In the genomic region with DNA sequence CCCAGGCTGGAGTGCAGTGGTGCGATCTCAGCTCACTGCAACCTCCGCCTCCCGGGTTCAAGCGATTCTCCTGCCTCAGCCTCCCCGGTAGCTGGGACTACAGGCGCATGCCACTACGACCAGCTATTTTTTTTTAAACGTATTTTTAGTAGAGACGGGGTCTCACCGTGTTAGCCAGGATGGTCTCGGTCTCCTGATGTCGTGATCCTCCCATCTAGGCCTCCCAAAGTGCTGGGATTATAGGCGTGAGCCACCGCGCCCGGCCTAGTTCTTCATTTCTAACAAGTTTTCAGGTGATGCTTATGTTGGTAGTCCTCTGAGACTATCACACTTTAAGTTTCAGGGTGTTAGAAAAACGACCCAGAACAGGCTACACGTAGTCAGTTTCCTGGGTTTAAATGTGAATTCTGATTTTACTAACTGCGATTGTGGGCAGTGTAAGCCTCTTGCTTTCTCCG, we compare ENCODE assay signal across 9 cellular contexts. TPM values are rescaled to one million over a fixed set of nuclear protein-coding genes. Genes with fewer than 3 reads are reported as not detected.
A peak's percentile ranks its signal among the peaks of the same experiment; 100 is the strongest.
DNase-seq lines count a peak whose midpoint lies in the region; FAIRE-seq and TF ChIP-seq lines count a peak whose summit lies in the region.
"Not testable (repeated sequence)": the region's sequence is repeated elsewhere in the genome, so short reads cannot be mapped to it uniquely, and the experiment has no call there.
"Had no signal": no experiment of that assay in that cellular context is flagged by ENCODE, and none has a peak within 500 bp of the region (broad histone marks: within the 10 kb centered on the region; RNA-seq: fewer than 3 reads in every experiment).

No MANE protein-coding gene starts in this region.

- WGBS in H1 (ENCODE audit: extremely low coverage in 1 of 2, insufficient coverage in 1 of 2, insufficient read length in 1 of 2, insufficient replicate concordance in 2 of 2, low coverage in 1 of 2, low lambda C conversion rate in 2 of 2, missing lambda C conversion rate in 1 of 2), 2 experiments: 92% methylated on average over 20 of the region's 20 CpGs; no CpG with 5 or more reads in 1 of the 2 experiments

- not testable (repeated sequence) for H4K8ac ChIP-seq in H1 (ENCODE audit: extremely low read depth, insufficient read depth, low read length)

- not testable (repeated sequence) for H3K14ac ChIP-seq in H1 (ENCODE audit: insufficient read length)

- DNase-seq in BJ (ENCODE audit: low read depth); HFF-Myc (ENCODE audit: extremely low read depth, low read depth); SK-N-MC (ENCODE audit: low read depth, low spot score); activated naive CD8-positive, alpha-beta T cell treated with anti-CD3 and anti-CD28 coated beads for 36 hours; H1 (ENCODE audit: low read depth in 1 of 2, low spot score in 2 of 2): not testable (repeated sequence)

- H3K79me1 ChIP-seq in H1 (ENCODE audit: low read depth, low read length): not testable (repeated sequence)

- not testable (repeated sequence) for H3K23me2 ChIP-seq in H1 (ENCODE audit: low read depth, low read length)

- TF ChIP-seq EP300 in H1 (IDR thresholded peaks at IDR 0.05; ENCODE audit: borderline replicate concordance in 1 of 2, low read depth in 2 of 2, low read length in 2 of 2); neural cell (conservative IDR thresholded peaks at IDR 0.05; ENCODE audit: poor library complexity, severe bottlenecking): not testable (repeated sequence)

- H2BK5ac ChIP-seq in H1 (ENCODE audit: low read depth, low read length): not testable (repeated sequence)

- peaks cover 25% of the 10 kb centered on the region for H3K4me1 Mint-ChIP-seq in activated naive CD8-positive, alpha-beta T cell treated with anti-CD3 and anti-CD28 coated beads for 36 hours

- not testable (repeated sequence) for H3K56ac ChIP-seq in H1 (replicated peaks; ENCODE audit: insufficient read length, low read depth, low read length)

- H2BK120ac ChIP-seq in H1 (replicated peaks; ENCODE audit: low read depth, low read length): not testable (repeated sequence)

- H3F3A ChIP-seq in neural cell (ENCODE audit: insufficient read depth, low read length, poor library complexity, severe bottlenecking): not testable (repeated sequence)

- not testable (repeated sequence) for H3K4ac ChIP-seq in H1 (replicated peaks; ENCODE audit: insufficient read length, low read depth, low read length)

- peaks cover 33% of the 10 kb centered on the region for H3K36me3 Mint-ChIP-seq in activated naive CD8-positive, alpha-beta T cell treated with anti-CD3 and anti-CD28 coated beads for 36 hours

- CTCF ChIA-PET in BJ (lab: Yijun Ruan, JAX) (interaction anchor here (0.6 kb wide), 1 partner anchor 61 kb away, joined by 8 read pairs; no protein-coding TSS in a partner anchor), H1 (lab: Charles Lee; ENCODE audit: partially characterized antibody) (interaction anchor here (0.6 to 8.8 kb wide), 2 partner anchors 28 to 861 kb away, joined by 3 to 48 read pairs; no protein-coding TSS in a partner anchor)

- not testable (repeated sequence) for TF ChIP-seq CTCF in BJ (IDR thresholded peaks at IDR 0.05; ENCODE audit: insufficient read depth, low read depth, low read length); HFF-Myc (IDR thresholded peaks at IDR 0.05; ENCODE audit: low read depth, low read length, missing control alignments); H1 (IDR thresholded peaks at IDR 0.05; ENCODE audit: control extremely low read depth in 1 of 3, insufficient read depth in 1 of 3, low read depth in 1 of 3, low read length in 3 of 3); neural cell (IDR thresholded peaks at IDR 0.05; ENCODE audit: poor library complexity, severe bottlenecking)

- H4K91ac ChIP-seq in H1 (replicated peaks; ENCODE audit: insufficient read length, low read length): not testable (repeated sequence)

- peak overlapping the region; percentile 98 for H3K27ac Mint-ChIP-seq in activated naive CD8-positive, alpha-beta T cell treated with anti-CD3 and anti-CD28 coated beads for 36 hours

- not testable (repeated sequence) for H3K27ac ChIP-seq in SK-N-MC; H1 (ENCODE audit: low read depth, low read length); neural cell (ENCODE audit: low read length)
- peak overlapping the region; percentile 91 for H3K27ac ChIP-seq in subcutaneous abdominal adipose tissue (ENCODE audit: low read depth, low read length)

- H3K18ac ChIP-seq in H1 (ENCODE audit: extremely low read depth, low read length): not testable (repeated sequence)

- H3K9me3 Mint-ChIP-seq in activated naive CD8-positive, alpha-beta T cell treated with anti-CD3 and anti-CD28 coated beads for 36 hours: not testable (repeated sequence)

- peak overlapping the region; percentile 55 for H3K4me3 ChIP-seq in BJ (ENCODE audit: low read depth, low read length)
- peak overlapping the region; percentile 91 for H3K4me3 ChIP-seq in HFF-Myc (replicated peaks; ENCODE audit: low read depth, low read length)
- peak overlapping the region; percentile 98 for H3K4me3 ChIP-seq in SK-N-MC
- peak overlapping the region in 3 of 4 experiments; percentile 65 to 87 (median 72); a peak in 4 of 8 replicates for H3K4me3 ChIP-seq in H1 (ENCODE audit: extremely low read depth in 1 of 4, insufficient read depth in 2 of 4, low read depth in 3 of 4, low read length in 4 of 4)
- peak overlapping the region; percentile 79; the same call in 1 of the 2 replicates for H3K4me3 ChIP-seq in iPS-18c (ENCODE audit: insufficient read depth, low read depth, low read length)
- peak overlapping the region; percentile 73 for H3K4me3 ChIP-seq in neural cell (ENCODE audit: low read length)
- peak overlapping the region; percentile 77 to 94 (median 85) for H3K4me3 ChIP-seq in subcutaneous abdominal adipose tissue (ENCODE audit: low read depth in 1 of 5, low read length in 5 of 5)

- not testable (repeated sequence) for H3K36me3 ChIP-seq in BJ (ENCODE audit: control insufficient read depth, insufficient read depth, low read length); neural cell (ENCODE audit: insufficient read depth, low read length); subcutaneous abdominal adipose tissue (ENCODE audit: control insufficient read depth in 5 of 5, insufficient read depth in 5 of 5, low read length in 5 of 5)
- H3K36me3 ChIP-seq in SK-N-MC (ENCODE audit: insufficient read depth, low read length) (peaks cover 22% of the 10 kb centered on the region), H1 (ENCODE audit: control insufficient read depth in 2 of 4, insufficient read depth in 4 of 4, low read length in 3 of 4) (peaks cover 0 to 12% (median 3%) of the 10 kb centered on the region in 4 experiments; a peak in 1 of 8 replicates)

- TF ChIP-seq RAD21 in H1 (IDR thresholded peaks at IDR 0.05 in 1 of 2, conservative IDR thresholded peaks at IDR 0.05 in 1 of 2; ENCODE audit: low read depth in 2 of 2, low read length in 2 of 2); neural cell (conservative IDR thresholded peaks at IDR 0.05): not testable (repeated sequence)

- TF ChIP-seq POLR2A in H1 (IDR thresholded peaks at IDR 0.05; ENCODE audit: control extremely low read depth in 1 of 2, low read depth in 2 of 2, low read length in 2 of 2): not testable (repeated sequence)

- not testable (repeated sequence) for H3K9me2 ChIP-seq in neural cell (ENCODE audit: insufficient read depth, low read length)

- H2BK12ac ChIP-seq in H1 (ENCODE audit: low read depth, low read length): not testable (repeated sequence)

- peaks cover 5 to 29% of the 10 kb centered on the region in 2 experiments; a peak in 3 of 4 replicates for H3K79me2 ChIP-seq in H1 (ENCODE audit: control insufficient read depth in 1 of 2, insufficient read depth in 2 of 2, low read length in 2 of 2)
- H3K79me2 ChIP-seq in neural cell (replicated peaks; ENCODE audit: insufficient read depth, low read length): not testable (repeated sequence)

- not testable (repeated sequence) for H3K9me3 ChIP-seq in SK-N-MC (ENCODE audit: low read depth, low read length); H1 (ENCODE audit: insufficient read depth in 2 of 2, low read depth in 1 of 2, low read length in 1 of 2); iPS-18c (ENCODE audit: control insufficient read depth, insufficient read depth, low read length); neural cell (ENCODE audit: low read length); subcutaneous abdominal adipose tissue (ENCODE audit: control insufficient read depth in 5 of 5, low read length in 5 of 5)

- H3K23ac ChIP-seq in H1 (ENCODE audit: insufficient read length): not testable (repeated sequence)

- FAIRE-seq in H1 (lab: Jason Lieb, UNC): not testable (repeated sequence)

- H3K9ac ChIP-seq in SK-N-MC (ENCODE audit: insufficient read length) (peak overlapping the region; percentile 90), subcutaneous abdominal adipose tissue (ENCODE audit: low read length in 5 of 5) (peak overlapping the region; percentile 68 to 96 (median 87))
- H3K9ac ChIP-seq in H1 (replicated peaks in 1 of 4; ENCODE audit: extremely low read depth in 1 of 4, low read depth in 3 of 4, low read length in 3 of 4); neural cell (ENCODE audit: low read length): not testable (repeated sequence)

- not testable (repeated sequence) for H3K27me3 ChIP-seq in BJ (ENCODE audit: control insufficient read depth, insufficient read depth, low read length); H1 (replicated peaks in 1 of 4; ENCODE audit: control insufficient read depth in 3 of 4, extremely low read depth in 1 of 4, insufficient read depth in 3 of 4, low read length in 3 of 4); neural cell (ENCODE audit: insufficient read depth, low read depth, low read length); subcutaneous abdominal adipose tissue (ENCODE audit: control insufficient read depth in 5 of 5, insufficient read depth in 4 of 5, low read length in 5 of 5)

- peak overlapping the region; percentile 48 to 76 for H3K4me2 ChIP-seq in H1 (ENCODE audit: insufficient read depth in 1 of 2, low read depth in 2 of 2, low read length in 2 of 2)
- not testable (repeated sequence) for H3K4me2 ChIP-seq in neural cell (ENCODE audit: low read length)

- not testable (repeated sequence) for H4K20me1 ChIP-seq in H1 (replicated peaks in 1 of 2; ENCODE audit: control insufficient read depth in 1 of 2, insufficient read depth in 2 of 2, low read length in 2 of 2); neural cell (ENCODE audit: insufficient read depth)

- H3K27me3 Mint-ChIP-seq in activated naive CD8-positive, alpha-beta T cell treated with anti-CD3 and anti-CD28 coated beads for 36 hours: not testable (repeated sequence)

- not testable (repeated sequence) for H2AFZ ChIP-seq in H1 (ENCODE audit: low read length); neural cell (ENCODE audit: low read depth, low read length)

- not testable (repeated sequence) for H4K5ac ChIP-seq in H1 (ENCODE audit: insufficient read length, low read depth, low read length)

- not testable (repeated sequence) for H2BK15ac ChIP-seq in H1 (ENCODE audit: low read length)

- not testable (repeated sequence) for H2AK5ac ChIP-seq in H1 (ENCODE audit: low read depth, low read length)

- H2BK20ac ChIP-seq in H1 (ENCODE audit: low read length): not testable (repeated sequence)

- H3K4me1 ChIP-seq in H1 (replicated peaks in 1 of 4; ENCODE audit: control insufficient read depth in 3 of 4, insufficient read depth in 4 of 4, low read length in 3 of 4): peaks cover 5 to 29% (median 12%) of the 10 kb centered on the region in 4 experiments; a peak in 6 of 7 replicates
- H3K4me1 ChIP-seq in subcutaneous abdominal adipose tissue (ENCODE audit: control insufficient read depth in 5 of 5, insufficient read depth in 5 of 5, low read length in 5 of 5): peaks cover 0 to 20% (median 16%) of the 10 kb centered on the region in 5 donors

- POLR2A ChIA-PET in BJ (lab: Charles Lee): not testable (repeated sequence)
- POLR2A ChIA-PET in H1 (lab: Charles Lee; ENCODE audit: partially characterized antibody): interaction anchor here (1.4 to 1.6 kb wide), 3 partner anchors 9 to 16 kb away, joined by 3 to 7 read pairs (median 4); no protein-coding TSS in a partner anchor

- H3K4me3 Mint-ChIP-seq in activated naive CD8-positive, alpha-beta T cell treated with anti-CD3 and anti-CD28 coated beads for 36 hours: peak overlapping the region; percentile 96

RNA-seq across cellular contexts. Expression of gene CEBPZOS, which starts 0.4 kb away (rescaled TPM):
- polyA plus RNA-seq in BJ (2011; rRNA removed) (24.6 and 40.0 TPM in 2 replicates), H1 (2011; rRNA removed) (20.5 and 27.3 TPM in 2 replicates), neural cell (4.9 and 5.0 TPM in 2 replicates)
- polyA minus RNA-seq in BJ (2011; rRNA and poly(A)+ RNA removed): 7.7 and 9.3 TPM in 2 replicates
- total RNA-seq in activated naive CD8-positive, alpha-beta T cell treated with anti-CD3 and anti-CD28 coated beads for 36 hours: 10 to 100 TPM; 37.3 to 38.8 TPM
- 43.5 and 43.6 TPM in 2 replicates for total RNA-seq in H1 (2021; fragmentation: NEBNext Ultra II Directional; extraction: Animal tissue kit (Norgen Biotek cat#: 25700))
- 26.4 TPM for polyA plus RNA-seq in H1 (2011; cell fraction: cytosol; rRNA removed)
- 10.7 TPM for polyA plus RNA-seq in H1 (2011; cell fraction: nucleus; rRNA removed)
- 20.0 to 27.4 TPM (median 23.2 TPM) in 4 replicates for polyA plus RNA-seq in H1 (2012, experiment 1 of 2)
- polyA plus RNA-seq in H1 (2012, experiment 2 of 2): 3.5 TPM
- 65.8 TPM for polyA plus RNA-seq in H1 (2013, experiment 1 of 2)
- 67.5 TPM for polyA plus RNA-seq in H1 (2013, experiment 2 of 2)
- 10.3 and 11.3 TPM in 2 replicates for polyA minus RNA-seq in H1 (2011; rRNA and poly(A)+ RNA removed)
- polyA minus RNA-seq in H1 (2011; cell fraction: cytosol; rRNA and poly(A)+ RNA removed): 6.0 TPM
- 13.0 TPM for polyA minus RNA-seq in H1 (2011; cell fraction: nucleus; rRNA and poly(A)+ RNA removed)
- polyA minus RNA-seq in neural cell: 5.7 and 8.0 TPM in 2 replicates

RNA-seq across cellular contexts. Expression of gene SULT6B1, which starts 7.4 kb away (rescaled TPM):
- not detected in 2 replicates for polyA plus RNA-seq in BJ (2011; rRNA removed)
- not detected in 2 replicates for polyA minus RNA-seq in BJ (2011; rRNA and poly(A)+ RNA removed)
- total RNA-seq in activated naive CD8-positive, alpha-beta T cell treated with anti-CD3 and anti-CD28 coated beads for 36 hours: not detected
- total RNA-seq in H1 (2021; fragmentation: NEBNext Ultra II Directional; extraction: Animal tissue kit (Norgen Biotek cat#: 25700)): not detected in 2 replicates
- polyA plus RNA-seq in H1 (2011; rRNA removed): not detected in 2 replicates
- not detected for polyA plus RNA-seq in H1 (2011; cell fraction: cytosol; rRNA removed)
- not detected for polyA plus RNA-seq in H1 (2011; cell fraction: nucleus; rRNA removed)
- polyA plus RNA-seq in H1 (2012, experiment 1 of 2): not detected in 4 replicates
- polyA plus RNA-seq in H1 (2012, experiment 2 of 2): not detected
- polyA plus RNA-seq in H1 (2013, experiment 1 of 2): not detected
- polyA plus RNA-seq in H1 (2013, experiment 2 of 2): not detected
- 0.17 TPM in 1 of 2 replicates, not detected in the other for polyA minus RNA-seq in H1 (2011; rRNA and poly(A)+ RNA removed)
- polyA minus RNA-seq in H1 (2011; cell fraction: cytosol; rRNA and poly(A)+ RNA removed): not detected
- polyA minus RNA-seq in H1 (2011; cell fraction: nucleus; rRNA and poly(A)+ RNA removed): not detected
- polyA plus RNA-seq in neural cell: not detected in 2 replicates
- not detected in 2 replicates for polyA minus RNA-seq in neural cell
- total RNA-seq: HT-29 had no signal

RNA-seq across cellular contexts. Expression of gene CEBPZ, which starts 35.5 kb away (rescaled TPM):
- polyA plus RNA-seq in BJ (2011; rRNA removed) (3.7 and 9.0 TPM in 2 replicates), H1 (2011; rRNA removed) (14.7 and 19.1 TPM in 2 replicates), neural cell (33.8 and 39.1 TPM in 2 replicates)
- polyA minus RNA-seq in BJ (2011; rRNA and poly(A)+ RNA removed): 6.0 and 6.9 TPM in 2 replicates
- 100 to 1,000 TPM; 102 to 119 TPM for total RNA-seq in activated naive CD8-positive, alpha-beta T cell treated with anti-CD3 and anti-CD28 coated beads for 36 hours
- 186 and 201 TPM in 2 replicates for total RNA-seq in H1 (2021; fragmentation: NEBNext Ultra II Directional; extraction: Animal tissue kit (Norgen Biotek cat#: 25700))
- polyA plus RNA-seq in H1 (2011; cell fraction: cytosol; rRNA removed): 51.8 TPM
- polyA plus RNA-seq in H1 (2011; cell fraction: nucleus; rRNA removed): 21.0 TPM
- polyA plus RNA-seq in H1 (2012, experiment 1 of 2): 107 to 213 TPM (median 119 TPM) in 4 replicates
- polyA plus RNA-seq in H1 (2012, experiment 2 of 2): 17.0 TPM
- polyA plus RNA-seq in H1 (2013, experiment 1 of 2): 165 TPM
- polyA plus RNA-seq in H1 (2013, experiment 2 of 2): 155 TPM
- 66.2 and 97.0 TPM in 2 replicates for polyA minus RNA-seq in H1 (2011; rRNA and poly(A)+ RNA removed)
- polyA minus RNA-seq in H1 (2011; cell fraction: cytosol; rRNA and poly(A)+ RNA removed): 53.7 TPM
- polyA minus RNA-seq in H1 (2011; cell fraction: nucleus; rRNA and poly(A)+ RNA removed): 108 TPM
- polyA minus RNA-seq in neural cell: 62.1 and 72.7 TPM in 2 replicates

RNA-seq across cellular contexts. Expression of gene NDUFAF7, which starts 35.6 kb away (rescaled TPM):
- polyA plus RNA-seq in BJ (2011; rRNA removed) (9.5 and 17.3 TPM in 2 replicates), H1 (2011; rRNA removed) (34.0 and 50.2 TPM in 2 replicates), neural cell (127 and 132 TPM in 2 replicates)
- polyA minus RNA-seq in BJ (2011; rRNA and poly(A)+ RNA removed): 6.3 and 10.3 TPM in 2 replicates
- total RNA-seq in activated naive CD8-positive, alpha-beta T cell treated with anti-CD3 and anti-CD28 coated beads for 36 hours: 10 to 100 TPM; 20.9 to 21.3 TPM
- 46.8 and 56.0 TPM in 2 replicates for total RNA-seq in H1 (2021; fragmentation: NEBNext Ultra II Directional; extraction: Animal tissue kit (Norgen Biotek cat#: 25700))
- polyA plus RNA-seq in H1 (2011; cell fraction: cytosol; rRNA removed): 57.3 TPM
- polyA plus RNA-seq in H1 (2011; cell fraction: nucleus; rRNA removed): 59.4 TPM
- polyA plus RNA-seq in H1 (2012, experiment 1 of 2): 59.6 to 93.2 TPM (median 63.5 TPM) in 4 replicates
- 8.7 TPM for polyA plus RNA-seq in H1 (2012, experiment 2 of 2)
- polyA plus RNA-seq in H1 (2013, experiment 1 of 2): 32.4 TPM
- polyA plus RNA-seq in H1 (2013, experiment 2 of 2): 27.8 TPM
- 43.5 and 55.3 TPM in 2 replicates for polyA minus RNA-seq in H1 (2011; rRNA and poly(A)+ RNA removed)
- polyA minus RNA-seq in H1 (2011; cell fraction: cytosol; rRNA and poly(A)+ RNA removed): 18.1 TPM
- 54.8 TPM for polyA minus RNA-seq in H1 (2011; cell fraction: nucleus; rRNA and poly(A)+ RNA removed)
- 48.0 and 61.8 TPM in 2 replicates for polyA minus RNA-seq in neural cell

RNA-seq across cellular contexts. Expression of gene EIF2AK2, which starts 39.1 kb away (rescaled TPM):
- polyA plus RNA-seq in BJ (2011; rRNA removed): 9.3 and 18.6 TPM in 2 replicates
- polyA minus RNA-seq in BJ (2011; rRNA and poly(A)+ RNA removed): 13.6 and 14.7 TPM in 2 replicates
- total RNA-seq in activated naive CD8-positive, alpha-beta T cell treated with anti-CD3 and anti-CD28 coated beads for 36 hours: 10 to 100 TPM; 68.7 to 74.8 TPM
- 46.3 and 46.9 TPM in 2 replicates for total RNA-seq in H1 (2021; fragmentation: NEBNext Ultra II Directional; extraction: Animal tissue kit (Norgen Biotek cat#: 25700))
- 6.8 and 13.1 TPM in 2 replicates for polyA plus RNA-seq in H1 (2011; rRNA removed)
- polyA plus RNA-seq in H1 (2011; cell fraction: cytosol; rRNA removed): 11.5 TPM
- 6.3 TPM for polyA plus RNA-seq in H1 (2011; cell fraction: nucleus; rRNA removed)
- polyA plus RNA-seq in H1 (2012, experiment 1 of 2): 8.3 to 20.3 TPM (median 10.9 TPM) in 4 replicates
- polyA plus RNA-seq in H1 (2012, experiment 2 of 2): 1.5 TPM
- polyA plus RNA-seq in H1 (2013, experiment 1 of 2): 27.0 TPM
- 27.1 TPM for polyA plus RNA-seq in H1 (2013, experiment 2 of 2)
- polyA minus RNA-seq in H1 (2011; rRNA and poly(A)+ RNA removed): 19.4 and 29.9 TPM in 2 replicates
- polyA minus RNA-seq in H1 (2011; cell fraction: cytosol; rRNA and poly(A)+ RNA removed): 17.4 TPM
- 33.2 TPM for polyA minus RNA-seq in H1 (2011; cell fraction: nucleus; rRNA and poly(A)+ RNA removed)
- 1.8 and 2.5 TPM in 2 replicates for polyA plus RNA-seq in neural cell
- polyA minus RNA-seq in neural cell: 13.9 and 14.8 TPM in 2 replicates
